In genomic region chr19:245900-246299, GRCh38 we compare ENCODE assay signal across 1 cellular context.
TF ChIP-seq lines count a peak whose summit lies in the region.

No MANE protein-coding gene starts in this region.

TF ChIP-seq in HepG2, 621 proteins besides CTCF, POLR2A, EP300 and RAD21:
- TF ChIP-seq HNRNPK (IDR thresholded peaks at IDR 0.05; ENCODE audit: low read depth, low read length, poor library complexity, severe bottlenecking) = peak; percentile 42
